Comparison of ENCODE assay signal across 17 cellular contexts in genomic region chr10:30368065-30368718, GRCh38. TPM values are rescaled to one million over a fixed set of nuclear protein-coding genes. Genes with fewer than 3 reads are reported as not detected.
DNase-seq lines count a peak whose midpoint lies in the region; ATAC-seq and TF ChIP-seq lines count a peak whose summit lies in the region.
"Had no signal": no experiment of that assay in that cellular context is flagged by ENCODE, and none has a peak within 500 bp of the region (broad histone marks: within the 10 kb centered on the region; RNA-seq: fewer than 3 reads in every experiment).

No MANE protein-coding gene starts in this region.

- H3K9me3 ChIP-seq in right cardiac atrium (ENCODE audit: control insufficient read depth, low read length), result no peaks in the 10 kb centered on the region
- H3K9me3 ChIP-seq in osteoblast (ENCODE audit: low read depth, low read length), result no peaks in the 10 kb centered on the region
- no peaks in the 10 kb centered on the region for H3K9me3 ChIP-seq in tibial nerve
- H3K9me3 ChIP-seq: neutrophil had no signal

- H3K4me3 ChIP-seq in right cardiac atrium (ENCODE audit: low read length) (no peak overlapping the region), osteoblast (ENCODE audit: insufficient read depth, low read length) (no peak overlapping the region), tibial nerve (no peak overlapping the region)

- H3K4me2 ChIP-seq in osteoblast (ENCODE audit: insufficient read depth, low read length), result no peak overlapping the region

- no peaks in the 10 kb centered on the region for H4K20me1 ChIP-seq in osteoblast (ENCODE audit: insufficient read depth, low read length)

- WGBS in right cardiac atrium, result 53% methylated on average over 22 of the region's 22 CpGs
- WGBS in tibial nerve, 2 donors, result 46 to 53% methylated on average over 22 of the region's 22 CpGs

- H2AFZ ChIP-seq in osteoblast (ENCODE audit: low read length), result peak overlapping the region; percentile 51

- no peak for TF ChIP-seq EP300 in tibial nerve (IDR thresholded peaks at IDR 0.05)

- H3K27ac ChIP-seq in right cardiac atrium (ENCODE audit: low read length) (no peak overlapping the region), osteoblast (ENCODE audit: low read depth, low read length) (no peak overlapping the region), tibial nerve (no peak overlapping the region)
- H3K27ac ChIP-seq: neutrophil had no signal

- no peaks in the 10 kb centered on the region for H3K36me3 ChIP-seq in osteoblast (ENCODE audit: insufficient read depth, low read length)
- H3K36me3 ChIP-seq in tibial nerve, result no peaks in the 10 kb centered on the region
- H3K36me3 ChIP-seq: neutrophil had no signal

- no peak for TF ChIP-seq POLR2A in tibial nerve (IDR thresholded peaks at IDR 0.05)

- H3K79me2 ChIP-seq in osteoblast (ENCODE audit: insufficient read depth, low read length), result no peaks in the 10 kb centered on the region

- ATAC-seq in right cardiac atrium (peak; percentile 68 to 82), HG03520 (IDR thresholded peaks at IDR 0.05; ENCODE audit: unreplicated experiment) (no peak), HG02642 (IDR thresholded peaks at IDR 0.05; ENCODE audit: poor library complexity, unreplicated experiment) (no peak)

- DNase-seq in Ammon's horn (ENCODE audit: low spot score), result peak; percentile 38
- DNase-seq in astrocyte of the hippocampus (ENCODE audit: low read depth, low spot score), result peak; percentile 8
- peak; percentile 57 to 85 (median 79) for DNase-seq in right cardiac atrium
- DNase-seq in osteoblast (ENCODE audit: insufficient read length, low spot score, missing footprints), result peak; percentile 65
- DNase-seq in NCI-H748 treated with DMSO at 0.1 percent for 48 hours (lab: John Stamatoyannopoulos, UW), result no peak
- no peak for DNase-seq in tibial nerve (ENCODE audit: low spot score in 2 of 2)
- DNase-seq: activated naive CD8-positive, alpha-beta T cell treated with anti-CD3 and anti-CD28 coated beads, Interleukin-2, amount 10 ng/mL, durations not matched to agents 7 days and 5 days; AML-193; cortex of kidney; DMS79 treated with DMSO at 0.1 percent for 48 hours; foreskin melanocyte; NCI-H2171 treated with DMSO at 0.1 percent for 48 hours; stimulated activated CD8-positive, alpha-beta memory T cell treated with anti-CD3 and anti-CD28 coated beads, Interleukin-4, amount 100 ng/mL, for 48 hours; SW 1271 had no signal

- H3K27me3 ChIP-seq in right cardiac atrium (ENCODE audit: control insufficient read depth, insufficient read depth), result no peaks in the 10 kb centered on the region
- peaks cover 3% of the 10 kb centered on the region for H3K27me3 ChIP-seq in osteoblast (ENCODE audit: insufficient read depth, low read length)
- no peaks in the 10 kb centered on the region for H3K27me3 ChIP-seq in tibial nerve
- H3K27me3 ChIP-seq: neutrophil had no signal

- TF ChIP-seq CTCF in osteoblast (IDR thresholded peaks at IDR 0.05; ENCODE audit: extremely low read depth, low read depth, low read length) (no peak), tibial nerve (IDR thresholded peaks at IDR 0.05) (no peak)

- intact Hi-C loops in right cardiac atrium (cut with DNase I), result no loop called here

- no peaks in the 10 kb centered on the region for H3K4me1 ChIP-seq in right cardiac atrium (ENCODE audit: control insufficient read depth, insufficient read depth, low read length)
- H3K4me1 ChIP-seq in osteoblast (ENCODE audit: insufficient read depth, low read length), result no peaks in the 10 kb centered on the region
- peaks cover 0 to 8% (median 0%) of the 10 kb centered on the region in 4 donors for H3K4me1 ChIP-seq in tibial nerve

RNA-seq across cellular contexts. Expression of gene MTPAP, which starts 19.1 kb away (rescaled TPM):
- 10 to 100 TPM; 22.4 to 30.8 (median 25.7) TPM for total RNA-seq in right cardiac atrium
- 9.1 TPM for polyA plus RNA-seq in right cardiac atrium
- total RNA-seq in osteoblast, result 14.8 and 16.5 TPM in 2 replicates
- total RNA-seq in tibial nerve, result 10 to 100 TPM; 10.2 to 14.4 (median 11.7) TPM

Comparison
In these comparisons a context has a peak if more than half of its experiments do, and no peak if none do; other contexts are left out.
1. DNase-seq: peak in Ammon's horn (single experiment), astrocyte of the hippocampus (single experiment), right cardiac atrium (3 of 3) and osteoblast (single experiment); none in NCI-H748 treated with DMSO at 0.1 percent for 48 hours (single experiment) and tibial nerve (0 of 2).
2. ATAC-seq: peak in right cardiac atrium (2 of 2); none in HG03520 (single experiment) and HG02642 (single experiment).